Comparison of ENCODE assay signal across 8 cellular contexts in the genomic region with DNA sequence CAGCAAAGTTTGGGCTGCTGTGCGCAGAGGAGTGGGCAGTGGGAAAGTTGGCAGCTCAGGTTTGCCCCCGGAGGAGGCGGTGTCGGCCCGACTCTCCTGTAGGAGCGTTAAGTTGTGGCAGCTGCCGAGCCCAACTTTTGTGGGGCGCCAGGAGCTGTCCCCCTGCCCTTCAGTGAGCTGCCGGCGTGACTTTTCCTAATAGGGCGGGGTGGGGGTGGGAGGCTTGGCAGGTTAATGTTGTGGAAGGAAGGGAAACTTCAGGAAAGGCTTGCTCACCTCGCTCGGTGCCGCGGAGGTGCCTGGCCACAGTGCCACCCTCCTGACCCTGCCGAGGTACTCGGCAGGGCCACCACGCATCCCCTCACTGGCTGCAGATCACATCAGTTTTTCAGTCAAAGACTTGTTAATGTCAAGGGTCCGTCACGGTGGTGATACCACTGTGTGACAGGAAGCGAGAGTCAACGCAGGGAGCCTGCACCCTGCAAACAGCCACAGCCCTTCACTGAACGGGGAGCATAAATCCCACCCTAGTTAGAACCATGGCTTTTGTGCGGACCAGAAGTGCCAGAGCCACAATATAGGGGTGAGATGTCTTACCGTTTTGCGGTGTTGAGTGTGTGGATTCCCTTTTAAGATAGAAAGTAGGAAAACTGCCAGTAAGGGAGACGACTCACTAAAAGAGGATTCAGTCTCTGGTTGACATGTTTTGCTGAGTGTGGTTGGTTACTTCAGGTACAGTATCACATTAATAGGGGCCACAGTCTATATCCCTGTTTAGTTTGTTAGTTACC. TPM values are rescaled to one million over a fixed set of nuclear protein-coding genes. Genes with fewer than 3 reads are reported as not detected.
DNase-seq lines count a peak whose midpoint lies in the region; ATAC-seq, FAIRE-seq and TF ChIP-seq lines count a peak whose summit lies in the region.

No MANE protein-coding gene starts in this region.

- H3K4me1 Mint-ChIP-seq in CD14-positive monocyte (peaks cover 61% of the 10 kb centered on the region), MCF 10A (ENCODE audit: insufficient read depth, unreplicated experiment) (peaks cover 35% of the 10 kb centered on the region)

- H3K27ac Mint-ChIP-seq in CD14-positive monocyte: peak overlapping the region; percentile 92 to 99 (median 97)
- H3K27ac Mint-ChIP-seq in MCF 10A (ENCODE audit: low read depth, unreplicated experiment): peak overlapping the region; percentile 82

- peak overlapping the region; percentile 78 to 90 for H3K4me3 ChIP-seq in kidney (ENCODE audit: low read length in 2 of 2)

- no peaks in the 10 kb centered on the region for H3K9me3 Mint-ChIP-seq in CD14-positive monocyte
- no peaks in the 10 kb centered on the region for H3K9me3 Mint-ChIP-seq in MCF 10A (ENCODE audit: unreplicated experiment)

- H3K4me3 Mint-ChIP-seq in CD14-positive monocyte (peak overlapping the region; percentile 94 to 95), MCF 10A (ENCODE audit: unreplicated experiment) (peak overlapping the region; percentile 96)

- intact Hi-C loops in CD14-positive monocyte (cut with micrococcal nuclease) (loop anchor here (5.0 to 10.0 kb wide), 4 partner anchors 39 to 132 kb away; partner anchors contain the start of gene ERAP1 (in 2 of the 2)), MCF 10A (cut with micrococcal nuclease) (loop anchor here (2.0 to 5.0 kb wide), 3 partner anchors 68 to 324 kb away; no protein-coding TSS in a partner anchor), kidney (cut with DNase I) (no loop called here)

- DNase-seq in CD14-positive monocyte (ENCODE audit: low spot score) (no peak), UCSD-AML1 (lab: John Stamatoyannopoulos, UW; ENCODE audit: unreplicated experiment) (peak; percentile 57), MCF 10A (ENCODE audit: unreplicated experiment) (peak; percentile 37), kidney (peak; percentile 85), NCI-H187 (lab: John Stamatoyannopoulos, UW) (no peak)
- DNase-seq in stimulated activated CD4-positive, alpha-beta T cell treated with anti-CD3 and anti-CD28 coated beads, Interleukin-15, amount 100 ng/mL, for 1 hour (ENCODE audit: low read depth in 1 of 2, low spot score in 1 of 2): peak; percentile 11 to 18

- FAIRE-seq in kidney (lab: Jason Lieb, UNC): no peak

- POLR2A ChIA-PET in MCF 10A (lab: Yijun Ruan, JAX): interaction anchor here (0.6 to 2.7 kb wide), 24 partner anchors 9 to 1840 kb away, joined by 3 to 30 read pairs (median 4); partner anchors contain the start of genes ERAP1 and ERAP2

- TF ChIP-seq CTCF in CD14-positive monocyte (IDR thresholded peaks at IDR 0.05) (no peak), MCF 10A (IDR thresholded peaks at IDR 0.05; ENCODE audit: unreplicated experiment) (no peak), kidney (IDR thresholded peaks at IDR 0.05; ENCODE audit: borderline replicate concordance, extremely low read depth, insufficient read depth) (no peak)

- peaks cover 16% of the 10 kb centered on the region in 2 donors for H3K4me1 ChIP-seq in kidney (ENCODE audit: control insufficient read depth in 1 of 2, insufficient read depth in 1 of 2, low read depth in 1 of 2, low read length in 2 of 2)

- no peaks in the 10 kb centered on the region for H3K36me3 ChIP-seq in kidney (ENCODE audit: control insufficient read depth in 1 of 2, insufficient read depth in 2 of 2, low read length in 2 of 2)

- BruUV-seq in MCF 10A (replicated peaks; lab: Mats Ljungman, UMichigan): no TSS peak

- ATAC-seq in GM19438 (IDR thresholded peaks at IDR 0.05; ENCODE audit: low read depth, unreplicated experiment): peak; percentile 19
- ATAC-seq in HG03565 (IDR thresholded peaks at IDR 0.05; ENCODE audit: unreplicated experiment): peak; percentile 30

- H3K27me3 Mint-ChIP-seq in CD14-positive monocyte (ENCODE audit: low read depth in 3 of 3) (no peaks in the 10 kb centered on the region), MCF 10A (ENCODE audit: insufficient read depth, unreplicated experiment) (no peaks in the 10 kb centered on the region)

- H3K9me3 ChIP-seq in kidney (ENCODE audit: control insufficient read depth in 1 of 2, low read length in 2 of 2): no peaks in the 10 kb centered on the region

- peaks cover 6 to 9% of the 10 kb centered on the region in 2 donors for H3K36me3 Mint-ChIP-seq in CD14-positive monocyte
- peaks cover 4% of the 10 kb centered on the region for H3K36me3 Mint-ChIP-seq in MCF 10A (ENCODE audit: insufficient read depth, unreplicated experiment)

- CTCF ChIA-PET in MCF 10A (lab: Yijun Ruan, JAX): interaction anchor here (0.6 to 2.2 kb wide), 5 partner anchors 28 to 70 kb away, joined by 3 to 10 read pairs (median 3); partner anchors contain the start of gene ERAP2

- peak overlapping the region; percentile 82 to 86 for H3K9ac ChIP-seq in kidney (ENCODE audit: low read length in 2 of 2)

- peak overlapping the region; percentile 90 to 97 for H3K27ac ChIP-seq in kidney (ENCODE audit: low read depth in 2 of 2, low read length in 2 of 2)

RNA-seq across cellular contexts. Expression of gene LNPEP, which starts 0.7 kb away (rescaled TPM):
- 10 to 100 TPM; 14.5 to 22.5 TPM for polyA plus RNA-seq in CD14-positive monocyte
- 26.4 and 30.5 TPM in 2 replicates for total RNA-seq in MCF 10A (2022)
- total RNA-seq in kidney: 74.3 TPM
- 6.5 TPM for polyA plus RNA-seq in kidney (ENCODE audit: insufficient read depth, low read depth, low replicate concordance)

Comparison
In these comparisons a context has a peak if more than half of its experiments do, and no peak if none do; other contexts are left out.
1. DNase-seq: peak in UCSD-AML1 (single experiment), MCF 10A (single experiment), kidney (single experiment) and stimulated activated CD4-positive, alpha-beta T cell treated with anti-CD3 and anti-CD28 coated beads, Interleukin-15, amount 100 ng/mL, for 1 hour (2 of 2); none in CD14-positive monocyte (single experiment) and NCI-H187 (0 of 2).